8 cellular contexts compared by ENCODE assay signal in genomic region chr1:176691251-176692228, GRCh38.
A peak's percentile ranks its signal among the peaks of the same experiment; 100 is the strongest.
DNase-seq lines count a peak whose midpoint lies in the region; ATAC-seq lines count a peak whose summit lies in the region.

No MANE protein-coding gene starts in this region.

- no peaks in the 10 kb centered on the region for H3K9me3 ChIP-seq in CD4-positive, CD25-positive, alpha-beta regulatory T cell (ENCODE audit: control insufficient read depth in 2 of 2, low read length in 2 of 2)

- H3K36me3 Mint-ChIP-seq in CD4-positive, CD25-positive, alpha-beta regulatory T cell = no peaks in the 10 kb centered on the region

- no peaks in the 10 kb centered on the region for H3K4me1 Mint-ChIP-seq in CD4-positive, CD25-positive, alpha-beta regulatory T cell

- no peak overlapping the region for H3K4me3 ChIP-seq in CD4-positive, CD25-positive, alpha-beta regulatory T cell (ENCODE audit: low read depth, low read length)

- H3K27ac Mint-ChIP-seq in CD4-positive, CD25-positive, alpha-beta regulatory T cell = peak overlapping the region in 1 of 3 donors; percentile 34

- no peaks in the 10 kb centered on the region for H3K27me3 ChIP-seq in CD4-positive, CD25-positive, alpha-beta regulatory T cell (ENCODE audit: control insufficient read depth, insufficient read depth, low read length)

- H3K4me3 Mint-ChIP-seq in CD4-positive, CD25-positive, alpha-beta regulatory T cell = no peak overlapping the region

- no peaks in the 10 kb centered on the region for H3K36me3 ChIP-seq in CD4-positive, CD25-positive, alpha-beta regulatory T cell (ENCODE audit: control insufficient read depth, insufficient read depth, low read length)

- no peaks in the 10 kb centered on the region for H3K4me1 ChIP-seq in CD4-positive, CD25-positive, alpha-beta regulatory T cell (ENCODE audit: control insufficient read depth, insufficient read depth, low read length, poor library complexity, severe bottlenecking)

- ATAC-seq in CD4-positive, CD25-positive, alpha-beta regulatory T cell (ENCODE audit: low read depth in 2 of 2) = no peak
- ATAC-seq in GM18861 (IDR thresholded peaks at IDR 0.05; ENCODE audit: unreplicated experiment) = peak; percentile 98
- peak; percentile 92 for ATAC-seq in HG02938 (IDR thresholded peaks at IDR 0.05; ENCODE audit: unreplicated experiment)

- DNase-seq in CD4-positive, CD25-positive, alpha-beta regulatory T cell = peak in 2 of 3 donors; percentile 2 to 35
- DNase-seq in NCI-H1417 treated with DMSO at 0.1 percent for 48 hours (lab: John Stamatoyannopoulos, UW) = peak; percentile 22
- DNase-seq in SK-N-DZ (ENCODE audit: low spot score) = peak; percentile 66
- peak; percentile 28 for DNase-seq in fibroblast of the conjunctiva (ENCODE audit: low read depth)
- DNase-seq in pons (ENCODE audit: low spot score) = peak; percentile 73
- DNase-seq in activated gamma-delta T cell (lab: John Stamatoyannopoulos, UW) = no peak

- H3K9me3 Mint-ChIP-seq in CD4-positive, CD25-positive, alpha-beta regulatory T cell = peaks cover 0 to 4% (median 0%) of the 10 kb centered on the region in 7 donors

- peaks cover 3% of the 10 kb centered on the region for H3K27me3 Mint-ChIP-seq in CD4-positive, CD25-positive, alpha-beta regulatory T cell

- no peak overlapping the region for H3K27ac ChIP-seq in CD4-positive, CD25-positive, alpha-beta regulatory T cell (ENCODE audit: insufficient read depth, low read length, poor library complexity, severe bottlenecking)

Comparison
In these comparisons a context has a peak if more than half of its experiments do, and no peak if none do; other contexts are left out.
1. ATAC-seq: peak in GM18861 (single experiment) and HG02938 (single experiment); none in CD4-positive, CD25-positive, alpha-beta regulatory T cell (0 of 2).